ENCODE assay signal across 16 cellular contexts in the genomic region with DNA sequence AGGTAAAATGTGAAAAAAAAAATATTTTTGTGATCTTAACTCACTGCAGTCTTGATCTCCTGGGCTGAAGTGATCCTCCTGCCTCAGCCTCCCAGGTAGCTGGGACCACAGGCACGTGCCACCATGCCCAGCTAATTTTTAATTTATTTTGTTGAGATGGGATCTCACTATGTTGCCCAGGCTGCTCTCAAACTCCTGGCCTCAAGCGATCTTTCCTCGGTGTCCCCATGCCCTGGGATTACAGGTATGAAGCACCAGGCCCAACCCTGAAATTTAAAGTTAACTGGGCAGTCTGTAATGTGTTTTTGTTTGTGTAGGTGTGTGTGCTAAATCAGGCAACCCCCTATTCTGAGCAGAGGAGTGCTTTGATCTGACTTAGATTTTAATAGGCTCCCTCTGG. TPM values are rescaled to one million over a fixed set of nuclear protein-coding genes. Genes with fewer than 3 reads are reported as not detected.
"Had no signal": no experiment of that assay in that cellular context is flagged by ENCODE, and none has a peak within 500 bp of the region (broad histone marks: within the 10 kb centered on the region; RNA-seq: fewer than 3 reads in every experiment).

No MANE protein-coding gene starts in this region.

- DNase-seq: activated naive CD4-positive, alpha-beta T cell; activated naive CD8-positive, alpha-beta T cell treated with anti-CD3 and anti-CD28 coated beads, Interleukin-2, amount 10 ng/mL, durations not matched to agents 7 days and 5 days; activated T-cell treated with anti-CD3 and anti-CD28 coated beads for 4 hours; anterior cingulate cortex; dermis blood vessel endothelial cell; effector memory CD8-positive, alpha-beta T cell; foreskin keratinocyte; glutamatergic neuron; left ventricle myocardium superior; mesenchymal stem cell; naive thymus-derived CD8-positive, alpha-beta T cell; pancreas; stimulated activated CD4-positive, alpha-beta T cell treated with anti-CD3 and anti-CD28 coated beads, Interleukin-1b, Interleukin-23, amount 100 ng/mL, for 48 hours; stimulated activated naive CD8-positive, alpha-beta T cell treated with anti-CD3 and anti-CD28 coated beads, Interleukin-15, amount 100 ng/mL, for 72 hours; upper lobe of left lung had no signal

- FAIRE-seq: pancreas had no signal

- H3K9me3 ChIP-seq: pancreas, upper lobe of left lung had no signal

- H3K36me3 ChIP-seq: pancreas, upper lobe of left lung had no signal

- H3K27ac ChIP-seq: foreskin keratinocyte, pancreas, upper lobe of left lung had no signal

- H3K27me3 ChIP-seq: pancreas, upper lobe of left lung had no signal

- H3K4me1 ChIP-seq: foreskin keratinocyte, pancreas had no signal

- H3K4me3 ChIP-seq: pancreas, upper lobe of left lung had no signal

RNA-seq across cellular contexts. Expression of a gene that starts 3.4 kb away (rescaled TPM):
- total RNA-seq: dermis blood vessel endothelial cell, kidney epithelial cell had no signal
- polyA plus RNA-seq: foreskin keratinocyte had no signal

RNA-seq across cellular contexts. Expression of a gene that starts 25.7 kb away (rescaled TPM):
- total RNA-seq: foreskin keratinocyte, kidney epithelial cell had no signal
- polyA plus RNA-seq: foreskin keratinocyte; naive thymus-derived CD8-positive, alpha-beta T cell had no signal
